ENCODE assay signal across 12 cellular contexts in genomic region chr1:109185990-109186703, GRCh38. TPM values are rescaled to one million over a fixed set of nuclear protein-coding genes. Genes with fewer than 3 reads are reported as not detected.
DNase-seq lines count a peak whose midpoint lies in the region; ATAC-seq and TF ChIP-seq lines count a peak whose summit lies in the region.
"Had no signal": no experiment of that assay in that cellular context is flagged by ENCODE, and none has a peak within 500 bp of the region (broad histone marks: within the 10 kb centered on the region; RNA-seq: fewer than 3 reads in every experiment).

No MANE protein-coding gene starts in this region.

- no peak for TF ChIP-seq CTCF in brain (conservative IDR thresholded peaks at IDR 0.05)
- TF ChIP-seq CTCF in nephron (IDR thresholded peaks at IDR 0.05; ENCODE audit: unreplicated experiment in 3 of 3) = no peak
- TF ChIP-seq CTCF in uterus (IDR thresholded peaks at IDR 0.05) = no peak

- DNase-seq in right cardiac atrium = no peak
- DNase-seq in Right ventricle myocardium inferior (ENCODE audit: missing footprints) = no peak
- no peak for DNase-seq in uterus
- DNase-seq in activated naive CD4-positive, alpha-beta T cell treated with Interleukin-2 at 50 U/mL for 16 hours = no peak
- no peak for DNase-seq in posterior vena cava (ENCODE audit: low spot score)
- DNase-seq in kidney tubule cell (ENCODE audit: low spot score) = no peak
- DNase-seq: activated CD4-positive, alpha-beta T cell treated with anti-CD3 and anti-CD28 coated beads, Interleukin-2, amount 10 ng/mL, durations not matched to agents 24 days and 14 days; activated gamma-delta T cell treated with Interleukin-2 at 50 U/mL for 16 hours; SW 1271 had no signal

- H3K4me1 ChIP-seq in right cardiac atrium (ENCODE audit: control insufficient read depth, insufficient read depth, low read length) (no peaks in the 10 kb centered on the region), uterus (peaks cover 0 to 4% of the 10 kb centered on the region in 2 donors)

- peaks cover 16% of the 10 kb centered on the region for H3K36me3 Mint-ChIP-seq in brain
- H3K36me3 Mint-ChIP-seq in nephron (ENCODE audit: low read depth) = no peaks in the 10 kb centered on the region

- no peaks in the 10 kb centered on the region for H3K36me3 ChIP-seq in uterus
- H3K36me3 ChIP-seq: ovary had no signal

- H3K27ac ChIP-seq in right cardiac atrium (ENCODE audit: low read length) (peak overlapping the region; percentile 25), uterus (peak overlapping the region; percentile 57 to 64)

- H3K4me1 Mint-ChIP-seq in brain = peaks cover 20% of the 10 kb centered on the region
- H3K4me1 Mint-ChIP-seq in nephron = peaks cover 44% of the 10 kb centered on the region

- ATAC-seq in right cardiac atrium (peak in 1 of 2 donors; percentile 5), Right ventricle myocardium inferior (no peak)

- H3K4me3 Mint-ChIP-seq in brain (no peak overlapping the region), nephron (no peak overlapping the region)
- H3K4me3 Mint-ChIP-seq: activated CD4-positive, alpha-beta T cell treated with anti-CD3 and anti-CD28 coated beads, Interleukin-2, amount 10 ng/mL, durations not matched to agents 24 days and 14 days had no signal

- no peaks in the 10 kb centered on the region for H3K9me3 Mint-ChIP-seq in brain
- no peaks in the 10 kb centered on the region for H3K9me3 Mint-ChIP-seq in nephron
- H3K9me3 Mint-ChIP-seq: activated CD4-positive, alpha-beta T cell treated with anti-CD3 and anti-CD28 coated beads, Interleukin-2, amount 10 ng/mL, durations not matched to agents 24 days and 14 days had no signal

- peak overlapping the region in 4 of 5 experiments; percentile 10 to 96 (median 91) for H3K27ac Mint-ChIP-seq in brain
- peak overlapping the region; percentile 71 to 97 (median 88) for H3K27ac Mint-ChIP-seq in nephron
- H3K27ac Mint-ChIP-seq: activated CD4-positive, alpha-beta T cell treated with anti-CD3 and anti-CD28 coated beads, Interleukin-2, amount 10 ng/mL, durations not matched to agents 24 days and 14 days had no signal

- no peak for TF ChIP-seq POLR2A in uterus (IDR thresholded peaks at IDR 0.05)

- WGBS in right cardiac atrium = 56% methylated on average over 5 of the region's 5 CpGs

- H3K9me3 ChIP-seq in right cardiac atrium (ENCODE audit: control insufficient read depth, low read length) (no peaks in the 10 kb centered on the region), uterus (no peaks in the 10 kb centered on the region)
- H3K9me3 ChIP-seq: ovary had no signal

- no peak overlapping the region for H3K4me3 ChIP-seq in right cardiac atrium (ENCODE audit: low read length)
- no peak overlapping the region for H3K4me3 ChIP-seq in uterus
- H3K4me3 ChIP-seq: ovary had no signal

- no peaks in the 10 kb centered on the region for H3K27me3 Mint-ChIP-seq in brain
- H3K27me3 Mint-ChIP-seq in nephron (ENCODE audit: low read depth) = peaks cover 4% of the 10 kb centered on the region

- intact Hi-C loops in right cardiac atrium (cut with DNase I) = no loop called here
- intact Hi-C loops in Right ventricle myocardium inferior (cut with DNase I) = no loop called here
- intact Hi-C loops in uterus (cut with DNase I; ENCODE audit: low total_unique reads) = no loop called here
- intact Hi-C loops in posterior vena cava (cut with DNase I) = no loop called here

- H3K27me3 ChIP-seq in right cardiac atrium (ENCODE audit: control insufficient read depth, insufficient read depth) = no peaks in the 10 kb centered on the region
- H3K27me3 ChIP-seq in uterus = no peaks in the 10 kb centered on the region
- H3K27me3 ChIP-seq: ovary had no signal

RNA-seq across cellular contexts. Expression of gene SARS1, which starts 27.6 kb away (rescaled TPM):
- 100 to 1,000 TPM; 123 to 146 (median 135) TPM for total RNA-seq in right cardiac atrium
- polyA plus RNA-seq in right cardiac atrium = 84.5 TPM
- 97.6 TPM for total RNA-seq in Right ventricle myocardium inferior
- 402 TPM for polyA plus RNA-seq in brain (ENCODE audit: insufficient read depth, low read depth, low replicate concordance)
- 100 to 1,000 TPM in 3 of 4 donors, 10 to 100 TPM in 1; 98.1 to 138 (median 112) TPM for total RNA-seq in uterus
- total RNA-seq in posterior vena cava = 100 to 1,000 TPM; 131 to 132 TPM
